1 cellular context compared by ENCODE assay signal in the genomic region with DNA sequence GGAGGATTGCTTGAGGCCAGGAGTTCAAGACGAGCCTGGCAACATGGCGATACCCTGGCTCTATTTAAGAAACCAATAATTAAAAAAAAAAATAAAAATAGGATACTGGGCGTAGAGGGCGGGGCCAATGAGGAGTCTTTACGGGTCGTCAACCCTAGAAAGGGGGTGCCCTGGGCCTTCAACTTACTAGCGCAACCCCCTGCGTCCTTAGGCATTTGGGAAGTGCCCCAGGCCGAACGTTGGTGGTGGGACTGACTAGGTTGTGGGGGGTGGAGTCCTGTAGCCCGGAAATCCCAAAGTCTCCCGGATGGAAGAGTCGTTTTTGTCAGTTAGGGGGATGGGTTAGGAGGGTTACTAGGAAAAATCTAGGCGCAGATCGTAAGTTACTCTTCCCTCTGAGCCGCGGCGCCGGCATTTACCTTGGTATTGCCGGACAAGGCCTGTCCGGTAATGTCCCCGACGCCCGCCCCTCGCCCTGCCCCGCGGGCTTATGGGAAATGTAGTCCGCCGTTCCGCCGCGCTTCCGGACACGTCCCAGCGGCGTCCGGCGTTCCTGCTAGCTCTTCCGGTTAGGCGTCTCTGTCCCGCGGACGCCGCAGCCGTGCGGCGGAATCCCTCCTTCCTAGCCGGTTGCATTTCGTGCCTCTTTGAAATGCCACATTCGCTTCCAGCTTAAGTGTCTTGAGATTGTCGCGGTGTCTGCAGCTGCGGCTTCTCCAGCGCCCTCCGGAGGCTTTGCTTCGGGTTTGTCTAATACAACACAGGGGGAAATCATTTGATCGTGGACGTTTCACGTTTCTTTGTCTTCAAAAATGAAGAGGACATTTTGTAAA.
A peak's percentile ranks its signal among the peaks of the same experiment; 100 is the strongest.
TF ChIP-seq lines count a peak whose summit lies in the region.

No MANE protein-coding gene starts in this region.

TF ChIP-seq in HepG2, 621 proteins besides CTCF, POLR2A, EP300 and RAD21 (continued from another document and continues in another):
- TF ChIP-seq, protein P1, sequence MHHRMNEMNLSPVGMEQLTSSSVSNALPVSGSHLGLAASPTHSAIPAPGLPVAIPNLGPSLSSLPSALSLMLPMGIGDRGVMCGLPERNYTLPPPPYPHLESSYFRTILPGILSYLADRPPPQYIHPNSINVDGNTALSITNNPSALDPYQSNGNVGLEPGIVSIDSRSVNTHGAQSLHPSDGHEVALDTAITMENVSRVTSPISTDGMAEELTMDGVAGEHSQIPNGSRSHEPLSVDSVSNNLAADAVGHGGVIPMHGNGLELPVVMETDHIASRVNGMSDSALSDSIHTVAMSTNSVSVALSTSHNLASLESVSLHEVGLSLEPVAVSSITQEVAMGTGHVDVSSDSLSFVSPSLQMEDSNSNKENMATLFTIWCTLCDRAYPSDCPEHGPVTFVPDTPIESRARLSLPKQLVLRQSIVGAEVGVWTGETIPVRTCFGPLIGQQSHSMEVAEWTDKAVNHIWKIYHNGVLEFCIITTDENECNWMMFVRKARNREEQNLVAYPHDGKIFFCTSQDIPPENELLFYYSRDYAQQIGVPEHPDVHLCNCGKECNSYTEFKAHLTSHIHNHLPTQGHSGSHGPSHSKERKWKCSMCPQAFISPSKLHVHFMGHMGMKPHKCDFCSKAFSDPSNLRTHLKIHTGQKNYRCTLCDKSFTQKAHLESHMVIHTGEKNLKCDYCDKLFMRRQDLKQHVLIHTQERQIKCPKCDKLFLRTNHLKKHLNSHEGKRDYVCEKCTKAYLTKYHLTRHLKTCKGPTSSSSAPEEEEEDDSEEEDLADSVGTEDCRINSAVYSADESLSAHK (CRISPR knock-in tag; IDR thresholded peaks at IDR 0.05; ENCODE audit: borderline replicate concordance), result no peak
- no peak for TF ChIP-seq HHEX (CRISPR knock-in tag; IDR thresholded peaks at IDR 0.05)
- no peak for TF ChIP-seq AHR (CRISPR knock-in tag; IDR thresholded peaks at IDR 0.05)
- TF ChIP-seq ATAD3A (CRISPR knock-in tag; IDR thresholded peaks at IDR 0.05), result no peak
- TF ChIP-seq CBX1 (IDR thresholded peaks at IDR 0.05; ENCODE audit: low read depth), result peak; percentile 65
- TF ChIP-seq, protein P2, sequence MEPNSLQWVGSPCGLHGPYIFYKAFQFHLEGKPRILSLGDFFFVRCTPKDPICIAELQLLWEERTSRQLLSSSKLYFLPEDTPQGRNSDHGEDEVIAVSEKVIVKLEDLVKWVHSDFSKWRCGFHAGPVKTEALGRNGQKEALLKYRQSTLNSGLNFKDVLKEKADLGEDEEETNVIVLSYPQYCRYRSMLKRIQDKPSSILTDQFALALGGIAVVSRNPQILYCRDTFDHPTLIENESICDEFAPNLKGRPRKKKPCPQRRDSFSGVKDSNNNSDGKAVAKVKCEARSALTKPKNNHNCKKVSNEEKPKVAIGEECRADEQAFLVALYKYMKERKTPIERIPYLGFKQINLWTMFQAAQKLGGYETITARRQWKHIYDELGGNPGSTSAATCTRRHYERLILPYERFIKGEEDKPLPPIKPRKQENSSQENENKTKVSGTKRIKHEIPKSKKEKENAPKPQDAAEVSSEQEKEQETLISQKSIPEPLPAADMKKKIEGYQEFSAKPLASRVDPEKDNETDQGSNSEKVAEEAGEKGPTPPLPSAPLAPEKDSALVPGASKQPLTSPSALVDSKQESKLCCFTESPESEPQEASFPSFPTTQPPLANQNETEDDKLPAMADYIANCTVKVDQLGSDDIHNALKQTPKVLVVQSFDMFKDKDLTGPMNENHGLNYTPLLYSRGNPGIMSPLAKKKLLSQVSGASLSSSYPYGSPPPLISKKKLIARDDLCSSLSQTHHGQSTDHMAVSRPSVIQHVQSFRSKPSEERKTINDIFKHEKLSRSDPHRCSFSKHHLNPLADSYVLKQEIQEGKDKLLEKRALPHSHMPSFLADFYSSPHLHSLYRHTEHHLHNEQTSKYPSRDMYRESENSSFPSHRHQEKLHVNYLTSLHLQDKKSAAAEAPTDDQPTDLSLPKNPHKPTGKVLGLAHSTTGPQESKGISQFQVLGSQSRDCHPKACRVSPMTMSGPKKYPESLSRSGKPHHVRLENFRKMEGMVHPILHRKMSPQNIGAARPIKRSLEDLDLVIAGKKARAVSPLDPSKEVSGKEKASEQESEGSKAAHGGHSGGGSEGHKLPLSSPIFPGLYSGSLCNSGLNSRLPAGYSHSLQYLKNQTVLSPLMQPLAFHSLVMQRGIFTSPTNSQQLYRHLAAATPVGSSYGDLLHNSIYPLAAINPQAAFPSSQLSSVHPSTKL (CRISPR knock-in tag; IDR thresholded peaks at IDR 0.05), result peak; percentile 66
- 0 out of 2 replicates have a peak, but pooled peaks have one; percentile 32 for TF ChIP-seq SP4 (CRISPR knock-in tag; IDR thresholded peaks at IDR 0.05)
- no peak for TF ChIP-seq JUND (CRISPR knock-in tag; IDR thresholded peaks at IDR 0.05)
- no peak for TF ChIP-seq ZNF354B (CRISPR knock-in tag; IDR thresholded peaks at IDR 0.05)
- TF ChIP-seq JARID2 (CRISPR knock-in tag; IDR thresholded peaks at IDR 0.05; ENCODE audit: insufficient replicate concordance), result no peak
- TF ChIP-seq PHF8 (CRISPR knock-in tag; IDR thresholded peaks at IDR 0.05), result peak; percentile 73
- no peak for TF ChIP-seq PAWR (CRISPR knock-in tag; IDR thresholded peaks at IDR 0.05; ENCODE audit: borderline replicate concordance)
- 0 out of 2 replicates have a peak, but pooled peaks have one; percentile 49 for TF ChIP-seq ZNF256 (CRISPR knock-in tag; conservative IDR thresholded peaks at IDR 0.05)
- no peak for TF ChIP-seq MZF1 (CRISPR knock-in tag; IDR thresholded peaks at IDR 0.05; ENCODE audit: borderline replicate concordance)
- TF ChIP-seq ZNF839 (CRISPR knock-in tag; IDR thresholded peaks at IDR 0.05; ENCODE audit: borderline replicate concordance), result no peak
- TF ChIP-seq, protein P3, sequence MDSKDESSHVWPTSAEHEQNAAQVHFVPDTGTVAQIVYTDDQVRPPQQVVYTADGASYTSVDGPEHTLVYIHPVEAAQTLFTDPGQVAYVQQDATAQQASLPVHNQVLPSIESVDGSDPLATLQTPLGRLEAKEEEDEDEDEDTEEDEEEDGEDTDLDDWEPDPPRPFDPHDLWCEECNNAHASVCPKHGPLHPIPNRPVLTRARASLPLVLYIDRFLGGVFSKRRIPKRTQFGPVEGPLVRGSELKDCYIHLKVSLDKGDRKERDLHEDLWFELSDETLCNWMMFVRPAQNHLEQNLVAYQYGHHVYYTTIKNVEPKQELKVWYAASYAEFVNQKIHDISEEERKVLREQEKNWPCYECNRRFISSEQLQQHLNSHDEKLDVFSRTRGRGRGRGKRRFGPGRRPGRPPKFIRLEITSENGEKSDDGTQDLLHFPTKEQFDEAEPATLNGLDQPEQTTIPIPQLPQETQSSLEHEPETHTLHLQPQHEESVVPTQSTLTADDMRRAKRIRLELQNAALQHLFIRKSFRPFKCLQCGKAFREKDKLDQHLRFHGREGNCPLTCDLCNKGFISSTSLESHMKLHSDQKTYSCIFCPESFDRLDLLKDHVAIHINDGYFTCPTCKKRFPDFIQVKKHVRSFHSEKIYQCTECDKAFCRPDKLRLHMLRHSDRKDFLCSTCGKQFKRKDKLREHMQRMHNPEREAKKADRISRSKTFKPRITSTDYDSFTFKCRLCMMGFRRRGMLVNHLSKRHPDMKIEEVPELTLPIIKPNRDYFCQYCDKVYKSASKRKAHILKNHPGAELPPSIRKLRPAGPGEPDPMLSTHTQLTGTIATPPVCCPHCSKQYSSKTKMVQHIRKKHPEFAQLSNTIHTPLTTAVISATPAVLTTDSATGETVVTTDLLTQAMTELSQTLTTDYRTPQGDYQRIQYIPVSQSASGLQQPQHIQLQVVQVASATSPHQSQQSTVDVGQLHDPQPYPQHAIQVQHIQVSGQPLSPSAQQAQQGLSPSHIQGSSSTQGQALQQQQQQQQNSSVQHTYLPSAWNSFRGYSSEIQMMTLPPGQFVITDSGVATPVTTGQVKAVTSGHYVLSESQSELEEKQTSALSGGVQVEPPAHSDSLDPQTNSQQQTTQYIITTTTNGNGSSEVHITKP (CRISPR knock-in tag; IDR thresholded peaks at IDR 0.05; ENCODE audit: low read depth), result peak; percentile 86
- TF ChIP-seq, protein P4, sequence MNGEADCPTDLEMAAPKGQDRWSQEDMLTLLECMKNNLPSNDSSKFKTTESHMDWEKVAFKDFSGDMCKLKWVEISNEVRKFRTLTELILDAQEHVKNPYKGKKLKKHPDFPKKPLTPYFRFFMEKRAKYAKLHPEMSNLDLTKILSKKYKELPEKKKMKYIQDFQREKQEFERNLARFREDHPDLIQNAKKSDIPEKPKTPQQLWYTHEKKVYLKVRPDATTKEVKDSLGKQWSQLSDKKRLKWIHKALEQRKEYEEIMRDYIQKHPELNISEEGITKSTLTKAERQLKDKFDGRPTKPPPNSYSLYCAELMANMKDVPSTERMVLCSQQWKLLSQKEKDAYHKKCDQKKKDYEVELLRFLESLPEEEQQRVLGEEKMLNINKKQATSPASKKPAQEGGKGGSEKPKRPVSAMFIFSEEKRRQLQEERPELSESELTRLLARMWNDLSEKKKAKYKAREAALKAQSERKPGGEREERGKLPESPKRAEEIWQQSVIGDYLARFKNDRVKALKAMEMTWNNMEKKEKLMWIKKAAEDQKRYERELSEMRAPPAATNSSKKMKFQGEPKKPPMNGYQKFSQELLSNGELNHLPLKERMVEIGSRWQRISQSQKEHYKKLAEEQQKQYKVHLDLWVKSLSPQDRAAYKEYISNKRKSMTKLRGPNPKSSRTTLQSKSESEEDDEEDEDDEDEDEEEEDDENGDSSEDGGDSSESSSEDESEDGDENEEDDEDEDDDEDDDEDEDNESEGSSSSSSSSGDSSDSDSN (CRISPR knock-in tag; IDR thresholded peaks at IDR 0.05), result peak; percentile 77
- TF ChIP-seq, protein P5, sequence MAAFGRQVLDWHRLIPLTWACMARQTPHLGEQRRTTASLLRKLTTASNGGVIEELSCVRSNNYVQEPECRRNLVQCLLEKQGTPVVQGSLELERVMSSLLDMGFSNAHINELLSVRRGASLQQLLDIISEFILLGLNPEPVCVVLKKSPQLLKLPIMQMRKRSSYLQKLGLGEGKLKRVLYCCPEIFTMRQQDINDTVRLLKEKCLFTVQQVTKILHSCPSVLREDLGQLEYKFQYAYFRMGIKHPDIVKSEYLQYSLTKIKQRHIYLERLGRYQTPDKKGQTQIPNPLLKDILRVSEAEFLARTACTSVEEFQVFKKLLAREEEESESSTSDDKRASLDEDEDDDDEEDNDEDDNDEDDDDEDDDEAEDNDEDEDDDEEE (CRISPR knock-in tag; IDR thresholded peaks at IDR 0.05), result no peak
- TF ChIP-seq ZFY (CRISPR knock-in tag; IDR thresholded peaks at IDR 0.05), result peak; percentile 97
- TF ChIP-seq ZNF101 (CRISPR knock-in tag; IDR thresholded peaks at IDR 0.05; ENCODE audit: borderline replicate concordance, low read depth), result no peak
- TF ChIP-seq, protein P6, sequence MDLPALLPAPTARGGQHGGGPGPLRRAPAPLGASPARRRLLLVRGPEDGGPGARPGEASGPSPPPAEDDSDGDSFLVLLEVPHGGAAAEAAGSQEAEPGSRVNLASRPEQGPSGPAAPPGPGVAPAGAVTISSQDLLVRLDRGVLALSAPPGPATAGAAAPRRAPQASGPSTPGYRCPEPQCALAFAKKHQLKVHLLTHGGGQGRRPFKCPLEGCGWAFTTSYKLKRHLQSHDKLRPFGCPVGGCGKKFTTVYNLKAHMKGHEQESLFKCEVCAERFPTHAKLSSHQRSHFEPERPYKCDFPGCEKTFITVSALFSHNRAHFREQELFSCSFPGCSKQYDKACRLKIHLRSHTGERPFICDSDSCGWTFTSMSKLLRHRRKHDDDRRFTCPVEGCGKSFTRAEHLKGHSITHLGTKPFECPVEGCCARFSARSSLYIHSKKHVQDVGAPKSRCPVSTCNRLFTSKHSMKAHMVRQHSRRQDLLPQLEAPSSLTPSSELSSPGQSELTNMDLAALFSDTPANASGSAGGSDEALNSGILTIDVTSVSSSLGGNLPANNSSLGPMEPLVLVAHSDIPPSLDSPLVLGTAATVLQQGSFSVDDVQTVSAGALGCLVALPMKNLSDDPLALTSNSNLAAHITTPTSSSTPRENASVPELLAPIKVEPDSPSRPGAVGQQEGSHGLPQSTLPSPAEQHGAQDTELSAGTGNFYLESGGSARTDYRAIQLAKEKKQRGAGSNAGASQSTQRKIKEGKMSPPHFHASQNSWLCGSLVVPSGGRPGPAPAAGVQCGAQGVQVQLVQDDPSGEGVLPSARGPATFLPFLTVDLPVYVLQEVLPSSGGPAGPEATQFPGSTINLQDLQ (CRISPR knock-in tag; IDR thresholded peaks at IDR 0.05), result no peak
- TF ChIP-seq BRD4 (CRISPR knock-in tag; IDR thresholded peaks at IDR 0.05), result peak; percentile 77; the same call in 1 of the 2 replicates
- TF ChIP-seq ZNF672 (CRISPR knock-in tag; IDR thresholded peaks at IDR 0.05), result no peak
- no peak for TF ChIP-seq RFXANK (CRISPR knock-in tag; IDR thresholded peaks at IDR 0.05)
- no peak for TF ChIP-seq ZNF724P (CRISPR knock-in tag; IDR thresholded peaks at IDR 0.05; ENCODE audit: borderline replicate concordance)
- TF ChIP-seq, protein P7, sequence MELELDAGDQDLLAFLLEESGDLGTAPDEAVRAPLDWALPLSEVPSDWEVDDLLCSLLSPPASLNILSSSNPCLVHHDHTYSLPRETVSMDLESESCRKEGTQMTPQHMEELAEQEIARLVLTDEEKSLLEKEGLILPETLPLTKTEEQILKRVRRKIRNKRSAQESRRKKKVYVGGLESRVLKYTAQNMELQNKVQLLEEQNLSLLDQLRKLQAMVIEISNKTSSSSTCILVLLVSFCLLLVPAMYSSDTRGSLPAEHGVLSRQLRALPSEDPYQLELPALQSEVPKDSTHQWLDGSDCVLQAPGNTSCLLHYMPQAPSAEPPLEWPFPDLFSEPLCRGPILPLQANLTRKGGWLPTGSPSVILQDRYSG (CRISPR knock-in tag; IDR thresholded peaks at IDR 0.05), result no peak
- TF ChIP-seq ISL2 (CRISPR knock-in tag; IDR thresholded peaks at IDR 0.05), result no peak
- TF ChIP-seq ELF4 (CRISPR knock-in tag; IDR thresholded peaks at IDR 0.05; ENCODE audit: borderline replicate concordance), result peak; percentile 14; the same call in 1 of the 2 replicates
- TF ChIP-seq, protein P8, sequence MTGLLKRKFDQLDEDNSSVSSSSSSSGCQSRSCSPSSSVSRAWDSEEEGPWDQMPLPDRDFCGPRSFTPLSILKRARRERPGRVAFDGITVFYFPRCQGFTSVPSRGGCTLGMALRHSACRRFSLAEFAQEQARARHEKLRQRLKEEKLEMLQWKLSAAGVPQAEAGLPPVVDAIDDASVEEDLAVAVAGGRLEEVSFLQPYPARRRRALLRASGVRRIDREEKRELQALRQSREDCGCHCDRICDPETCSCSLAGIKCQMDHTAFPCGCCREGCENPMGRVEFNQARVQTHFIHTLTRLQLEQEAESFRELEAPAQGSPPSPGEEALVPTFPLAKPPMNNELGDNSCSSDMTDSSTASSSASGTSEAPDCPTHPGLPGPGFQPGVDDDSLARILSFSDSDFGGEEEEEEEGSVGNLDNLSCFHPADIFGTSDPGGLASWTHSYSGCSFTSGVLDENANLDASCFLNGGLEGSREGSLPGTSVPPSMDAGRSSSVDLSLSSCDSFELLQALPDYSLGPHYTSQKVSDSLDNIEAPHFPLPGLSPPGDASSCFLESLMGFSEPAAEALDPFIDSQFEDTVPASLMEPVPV (CRISPR knock-in tag; IDR thresholded peaks at IDR 0.05), result no peak
- peak; percentile 61; the same call in 1 of the 2 replicates for TF ChIP-seq CBX5 (CRISPR knock-in tag; IDR thresholded peaks at IDR 0.05; ENCODE audit: borderline replicate concordance)
- no peak for TF ChIP-seq FOSL1 (CRISPR knock-in tag; IDR thresholded peaks at IDR 0.05; ENCODE audit: borderline replicate concordance)
